ENCODE assay signal across 1 cellular context in genomic region chr2:171416009-171416926, GRCh38.
TF ChIP-seq lines count a peak whose summit lies in the region.

No MANE protein-coding gene starts in this region.

TF ChIP-seq in K562, 482 proteins besides CTCF, POLR2A, EP300 and RAD21 (continued from another document and continues in another):
- TF ChIP-seq, protein P1, sequence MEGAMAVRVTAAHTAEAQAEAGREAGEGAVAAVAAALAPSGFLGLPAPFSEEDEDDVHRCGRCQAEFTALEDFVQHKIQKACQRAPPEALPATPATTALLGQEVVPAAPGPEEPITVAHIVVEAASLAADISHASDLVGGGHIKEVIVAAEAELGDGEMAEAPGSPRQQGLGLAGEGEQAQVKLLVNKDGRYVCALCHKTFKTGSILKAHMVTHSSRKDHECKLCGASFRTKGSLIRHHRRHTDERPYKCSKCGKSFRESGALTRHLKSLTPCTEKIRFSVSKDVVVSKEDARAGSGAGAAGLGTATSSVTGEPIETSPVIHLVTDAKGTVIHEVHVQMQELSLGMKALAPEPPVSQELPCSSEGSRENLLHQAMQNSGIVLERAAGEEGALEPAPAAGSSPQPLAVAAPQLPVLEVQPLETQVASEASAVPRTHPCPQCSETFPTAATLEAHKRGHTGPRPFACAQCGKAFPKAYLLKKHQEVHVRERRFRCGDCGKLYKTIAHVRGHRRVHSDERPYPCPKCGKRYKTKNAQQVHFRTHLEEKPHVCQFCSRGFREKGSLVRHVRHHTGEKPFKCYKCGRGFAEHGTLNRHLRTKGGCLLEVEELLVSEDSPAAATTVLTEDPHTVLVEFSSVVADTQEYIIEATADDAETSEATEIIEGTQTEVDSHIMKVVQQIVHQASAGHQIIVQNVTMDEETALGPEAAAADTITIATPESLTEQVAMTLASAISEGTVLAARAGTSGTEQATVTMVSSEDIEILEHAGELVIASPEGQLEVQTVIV (CRISPR knock-in tag; IDR thresholded peaks at IDR 0.05; ENCODE audit: borderline replicate concordance), result no peak
- TF ChIP-seq, protein P2, sequence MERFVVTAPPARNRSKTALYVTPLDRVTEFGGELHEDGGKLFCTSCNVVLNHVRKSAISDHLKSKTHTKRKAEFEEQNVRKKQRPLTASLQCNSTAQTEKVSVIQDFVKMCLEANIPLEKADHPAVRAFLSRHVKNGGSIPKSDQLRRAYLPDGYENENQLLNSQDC (CRISPR knock-in tag; IDR thresholded peaks at IDR 0.05), result no peak
- TF ChIP-seq, protein P3, sequence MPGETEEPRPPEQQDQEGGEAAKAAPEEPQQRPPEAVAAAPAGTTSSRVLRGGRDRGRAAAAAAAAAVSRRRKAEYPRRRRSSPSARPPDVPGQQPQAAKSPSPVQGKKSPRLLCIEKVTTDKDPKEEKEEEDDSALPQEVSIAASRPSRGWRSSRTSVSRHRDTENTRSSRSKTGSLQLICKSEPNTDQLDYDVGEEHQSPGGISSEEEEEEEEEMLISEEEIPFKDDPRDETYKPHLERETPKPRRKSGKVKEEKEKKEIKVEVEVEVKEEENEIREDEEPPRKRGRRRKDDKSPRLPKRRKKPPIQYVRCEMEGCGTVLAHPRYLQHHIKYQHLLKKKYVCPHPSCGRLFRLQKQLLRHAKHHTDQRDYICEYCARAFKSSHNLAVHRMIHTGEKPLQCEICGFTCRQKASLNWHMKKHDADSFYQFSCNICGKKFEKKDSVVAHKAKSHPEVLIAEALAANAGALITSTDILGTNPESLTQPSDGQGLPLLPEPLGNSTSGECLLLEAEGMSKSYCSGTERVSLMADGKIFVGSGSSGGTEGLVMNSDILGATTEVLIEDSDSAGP (CRISPR knock-in tag; IDR thresholded peaks at IDR 0.05), result no peak
- TF ChIP-seq RBM15 (IDR thresholded peaks at IDR 0.05; ENCODE audit: insufficient read depth, low read length) (no peak), CREB5 (CRISPR knock-in tag; IDR thresholded peaks at IDR 0.05) (no peak), ARHGAP35 (IDR thresholded peaks at IDR 0.05; ENCODE audit: partially characterized antibody) (no peak), EP400 (IDR thresholded peaks at IDR 0.05) (no peak), SP1 (CRISPR knock-in tag; IDR thresholded peaks at IDR 0.05) (peak; percentile 55; the same call in 1 of the 2 replicates), NBN (IDR thresholded peaks at IDR 0.05; ENCODE audit: low read depth) (no peak), GTF2A2 (tag; IDR thresholded peaks at IDR 0.05) (no peak), THRAP3 (IDR thresholded peaks at IDR 0.05; ENCODE audit: borderline replicate concordance) (no peak), ZNF124 (CRISPR knock-in tag; IDR thresholded peaks at IDR 0.05) (no peak), KDM1A (IDR thresholded peaks at IDR 0.05) (0 out of 4 replicates have a peak, but pooled peaks of 1 of the 2 experiments have one; percentile 37), ZNF668 (CRISPR knock-in tag; IDR thresholded peaks at IDR 0.05) (no peak), SIN3B (IDR thresholded peaks at IDR 0.05; ENCODE audit: low read depth) (no peak), CTBP1 (IDR thresholded peaks at IDR 0.05; ENCODE audit: borderline replicate concordance) (peak; percentile 31; the same call in 1 of the 2 replicates), CSDE1 (IDR thresholded peaks at IDR 0.05) (no peak), FOXP4 (CRISPR knock-in tag; IDR thresholded peaks at IDR 0.05; ENCODE audit: borderline replicate concordance) (no peak), ZBED1 (IDR thresholded peaks at IDR 0.05) (no peak), ZNF57 (CRISPR knock-in tag; IDR thresholded peaks at IDR 0.05) (no peak), ZNF24 (IDR thresholded peaks at IDR 0.05) (no peak), ZKSCAN1 (IDR thresholded peaks at IDR 0.05; ENCODE audit: low read depth, low read length) (no peak), HNRNPH1 (optimal IDR thresholded peaks at IDR 0.05; ENCODE audit: low read depth, low read length) (no peak), THRB (CRISPR knock-in tag; conservative IDR thresholded peaks at IDR 0.05) (no peak), CHCHD3 (CRISPR knock-in tag; IDR thresholded peaks at IDR 0.05) (no peak), RFX5 (IDR thresholded peaks at IDR 0.05; ENCODE audit: low read depth, low read length) (no peak), ESRRA (IDR thresholded peaks at IDR 0.05; ENCODE audit: borderline replicate concordance, low read depth) (no peak), ZBTB33 (CRISPR knock-in tag; IDR thresholded peaks at IDR 0.05) (peak; percentile 44), PHF8 (IDR thresholded peaks at IDR 0.05; ENCODE audit: borderline replicate concordance, low read length) (no peak), HMG20B (CRISPR knock-in tag; IDR thresholded peaks at IDR 0.05) (no peak), PHB2 (IDR thresholded peaks at IDR 0.05; ENCODE audit: low read depth) (no peak), BACH1 (tag; IDR thresholded peaks at IDR 0.05) (no peak), U2AF1 (optimal IDR thresholded peaks at IDR 0.05; ENCODE audit: low read depth, low read length) (no peak), MEF2D (tag; conservative IDR thresholded peaks at IDR 0.05; ENCODE audit: low read depth) (no peak), DLX4 (CRISPR knock-in tag; IDR thresholded peaks at IDR 0.05) (no peak), POLR2AphosphoS2 (IDR thresholded peaks at IDR 0.05; ENCODE audit: low read length) (no peak), ZFP36 (IDR thresholded peaks at IDR 0.05; ENCODE audit: low read depth, low read length, partially characterized antibody) (no peak), ZFP30 (CRISPR knock-in tag; IDR thresholded peaks at IDR 0.05; ENCODE audit: borderline replicate concordance) (no peak), GABPB1 (CRISPR knock-in tag; IDR thresholded peaks at IDR 0.05) (no peak)
- TF ChIP-seq, protein P4, sequence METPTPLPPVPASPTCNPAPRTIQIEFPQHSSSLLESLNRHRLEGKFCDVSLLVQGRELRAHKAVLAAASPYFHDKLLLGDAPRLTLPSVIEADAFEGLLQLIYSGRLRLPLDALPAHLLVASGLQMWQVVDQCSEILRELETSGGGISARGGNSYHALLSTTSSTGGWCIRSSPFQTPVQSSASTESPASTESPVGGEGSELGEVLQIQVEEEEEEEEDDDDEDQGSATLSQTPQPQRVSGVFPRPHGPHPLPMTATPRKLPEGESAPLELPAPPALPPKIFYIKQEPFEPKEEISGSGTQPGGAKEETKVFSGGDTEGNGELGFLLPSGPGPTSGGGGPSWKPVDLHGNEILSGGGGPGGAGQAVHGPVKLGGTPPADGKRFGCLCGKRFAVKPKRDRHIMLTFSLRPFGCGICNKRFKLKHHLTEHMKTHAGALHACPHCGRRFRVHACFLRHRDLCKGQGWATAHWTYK (CRISPR knock-in tag; IDR thresholded peaks at IDR 0.05), result no peak
- TF ChIP-seq, protein P5, sequence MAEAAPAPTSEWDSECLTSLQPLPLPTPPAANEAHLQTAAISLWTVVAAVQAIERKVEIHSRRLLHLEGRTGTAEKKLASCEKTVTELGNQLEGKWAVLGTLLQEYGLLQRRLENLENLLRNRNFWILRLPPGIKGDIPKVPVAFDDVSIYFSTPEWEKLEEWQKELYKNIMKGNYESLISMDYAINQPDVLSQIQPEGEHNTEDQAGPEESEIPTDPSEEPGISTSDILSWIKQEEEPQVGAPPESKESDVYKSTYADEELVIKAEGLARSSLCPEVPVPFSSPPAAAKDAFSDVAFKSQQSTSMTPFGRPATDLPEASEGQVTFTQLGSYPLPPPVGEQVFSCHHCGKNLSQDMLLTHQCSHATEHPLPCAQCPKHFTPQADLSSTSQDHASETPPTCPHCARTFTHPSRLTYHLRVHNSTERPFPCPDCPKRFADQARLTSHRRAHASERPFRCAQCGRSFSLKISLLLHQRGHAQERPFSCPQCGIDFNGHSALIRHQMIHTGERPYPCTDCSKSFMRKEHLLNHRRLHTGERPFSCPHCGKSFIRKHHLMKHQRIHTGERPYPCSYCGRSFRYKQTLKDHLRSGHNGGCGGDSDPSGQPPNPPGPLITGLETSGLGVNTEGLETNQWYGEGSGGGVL (CRISPR knock-in tag; IDR thresholded peaks at IDR 0.05), result no peak
- TF ChIP-seq, protein P6, sequence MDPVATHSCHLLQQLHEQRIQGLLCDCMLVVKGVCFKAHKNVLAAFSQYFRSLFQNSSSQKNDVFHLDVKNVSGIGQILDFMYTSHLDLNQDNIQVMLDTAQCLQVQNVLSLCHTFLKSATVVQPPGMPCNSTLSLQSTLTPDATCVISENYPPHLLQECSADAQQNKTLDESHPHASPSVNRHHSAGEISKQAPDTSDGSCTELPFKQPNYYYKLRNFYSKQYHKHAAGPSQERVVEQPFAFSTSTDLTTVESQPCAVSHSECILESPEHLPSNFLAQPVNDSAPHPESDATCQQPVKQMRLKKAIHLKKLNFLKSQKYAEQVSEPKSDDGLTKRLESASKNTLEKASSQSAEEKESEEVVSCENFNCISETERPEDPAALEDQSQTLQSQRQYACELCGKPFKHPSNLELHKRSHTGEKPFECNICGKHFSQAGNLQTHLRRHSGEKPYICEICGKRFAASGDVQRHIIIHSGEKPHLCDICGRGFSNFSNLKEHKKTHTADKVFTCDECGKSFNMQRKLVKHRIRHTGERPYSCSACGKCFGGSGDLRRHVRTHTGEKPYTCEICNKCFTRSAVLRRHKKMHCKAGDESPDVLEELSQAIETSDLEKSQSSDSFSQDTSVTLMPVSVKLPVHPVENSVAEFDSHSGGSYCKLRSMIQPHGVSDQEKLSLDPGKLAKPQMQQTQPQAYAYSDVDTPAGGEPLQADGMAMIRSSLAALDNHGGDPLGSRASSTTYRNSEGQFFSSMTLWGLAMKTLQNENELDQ (CRISPR knock-in tag; IDR thresholded peaks at IDR 0.05; ENCODE audit: borderline replicate concordance), result 0 out of 2 replicates have a peak, but pooled peaks have one; percentile 30
